Comparison of ENCODE assay signal across 25 cellular contexts in the genomic region with DNA sequence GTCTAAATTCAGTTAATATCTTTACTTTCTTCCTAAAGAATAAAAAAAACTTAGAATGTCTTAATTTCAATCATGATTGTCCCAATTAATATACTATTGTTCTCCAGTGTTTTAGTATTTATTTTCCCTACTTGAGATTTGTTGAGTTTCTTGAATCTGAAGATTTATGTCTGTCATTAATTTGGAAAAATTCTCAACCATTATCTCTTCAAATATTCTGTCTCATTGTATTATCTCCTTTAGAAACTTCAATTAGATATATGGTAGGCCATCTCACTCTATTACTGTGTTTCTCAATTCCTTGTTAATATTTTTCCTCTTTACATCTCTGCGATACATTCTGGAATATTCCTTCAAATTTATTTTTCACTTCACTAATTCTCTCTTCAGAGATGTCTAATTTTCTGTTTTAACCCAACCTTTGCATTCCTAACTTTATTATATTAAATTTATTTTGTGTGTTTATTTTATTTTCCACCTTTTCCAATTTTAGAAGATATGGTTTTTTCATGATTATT.
"Had no signal": no experiment of that assay in that cellular context is flagged by ENCODE, and none has a peak within 500 bp of the region (broad histone marks: within the 10 kb centered on the region; RNA-seq: fewer than 3 reads in every experiment).

No MANE protein-coding gene starts in this region.

- ATAC-seq: psoas muscle; right cardiac atrium; right lobe of liver; stimulated activated effector memory CD8-positive, alpha-beta T cell treated with anti-CD3 and anti-CD28 coated beads, Interleukin-12 subunit alpha, Interleukin-12 subunit beta, amount 100 ng/mL, for 72 hours; stimulated activated naive B cell treated with anti-CD40 and anti-IgM and Interleukin-4, amounts not matched to agents 10 μg/mL and 1 μg/mL and 100 μg/mL, for 72 hours had no signal

- H3K27ac ChIP-seq: neural progenitor cell, ovary, parathyroid adenoma, psoas muscle, right lobe of liver, sigmoid colon, stomach, thoracic aorta, thyroid gland, tibial nerve, upper lobe of left lung, vagina had no signal

- H3K9ac ChIP-seq: neural progenitor cell, parathyroid adenoma had no signal

- H2AFZ ChIP-seq: neural progenitor cell, parathyroid adenoma had no signal

- H3K79me2 ChIP-seq: parathyroid adenoma had no signal

- H3K4me1 ChIP-seq: parathyroid adenoma, psoas muscle, sigmoid colon, stomach, thyroid gland, upper lobe of left lung, vagina had no signal

- FAIRE-seq: small intestine, urothelium cell line had no signal

- H3K36me3 ChIP-seq: ovary, right lobe of liver, sigmoid colon, stomach, thoracic aorta, thyroid gland, tibial nerve, upper lobe of left lung, vagina had no signal

- H3K9me3 ChIP-seq: ovary, right lobe of liver, sigmoid colon, thoracic aorta, thyroid gland, tibial nerve, upper lobe of left lung, vagina had no signal

- H3K4me3 ChIP-seq: neural progenitor cell, ovary, psoas muscle, right lobe of liver, sigmoid colon, stomach, thoracic aorta, thyroid gland, tibial nerve, upper lobe of left lung, vagina had no signal

- DNase-seq: occipital lobe; ovary; posterior cingulate gyrus; psoas muscle; right cardiac atrium; right lobe of liver; sigmoid colon; small intestine; stimulated activated CD4-positive, alpha-beta T cell treated with anti-CD3 and anti-CD28 coated beads, Interleukin-15, amount 100 ng/mL, for 24 hours; stimulated activated CD4-positive, alpha-beta T cell treated with anti-CD3 and anti-CD28 coated beads, Interleukin-2, amount 100 ng/mL, for 24 hours; stimulated activated CD4-positive, alpha-beta T cell treated with anti-CD3 and anti-CD28 coated beads, Interleukin-2, amount 100 ng/mL, for 48 hours; stimulated activated CD4-positive, alpha-beta T cell treated with anti-CD3 and anti-CD28 coated beads, Interleukin-4, amount 100 ng/mL, for 24 hours; stimulated activated naive B cell treated with anti-CD40 and anti-IgM and Interleukin-4, amounts not matched to agents 10 μg/mL and 1 μg/mL and 100 μg/mL, for 72 hours; stimulated activated naive CD4-positive, alpha-beta T cell treated with Interleukin-2 at 50 U/mL for 16 hours; stomach; thyroid gland; trophoblast cell; upper lobe of left lung had no signal

- H3K4me2 ChIP-seq: neural progenitor cell had no signal

- H3K27me3 ChIP-seq: neural progenitor cell, ovary, right lobe of liver, sigmoid colon, stomach, thyroid gland, tibial nerve, upper lobe of left lung, vagina had no signal
